In genomic region chr12:27148373-27148772, GRCh38 we compare ENCODE assay signal across 16 cellular contexts.
A peak's percentile ranks its signal among the peaks of the same experiment; 100 is the strongest.
DNase-seq lines count a peak whose midpoint lies in the region; ATAC-seq, FAIRE-seq and TF ChIP-seq lines count a peak whose summit lies in the region.
"Had no signal": no experiment of that assay in that cellular context is flagged by ENCODE, and none has a peak within 500 bp of the region (broad histone marks: within the 10 kb centered on the region; RNA-seq: fewer than 3 reads in every experiment).

No MANE protein-coding gene starts in this region.

- TF ChIP-seq EP300 in GM12878 (IDR thresholded peaks at IDR 0.05; ENCODE audit: borderline replicate concordance in 1 of 2, control insufficient read depth in 1 of 2, low read depth in 2 of 2, low read length in 2 of 2) = no peak

- no peak for TF ChIP-seq RAD21 in GM12878 (IDR thresholded peaks at IDR 0.05; ENCODE audit: insufficient read depth, low read depth, low read length)

- no peaks in the 10 kb centered on the region for H3K9me3 ChIP-seq in GM12878 (replicated peaks; ENCODE audit: control insufficient read depth, insufficient read depth, low read length)
- H3K9me3 ChIP-seq: BLaER1, HAP-1 had no signal

- CTCF ChIA-PET in GM12878 (lab: Yijun Ruan, JAX) = no interaction called here
- CTCF ChIA-PET in activated CD8-positive, alpha-beta T cell treated with anti-CD3 and anti-CD28 coated beads, Interleukin-2, amount 10 ng/mL, durations not matched to agents 7 days and 5 days (lab: Charles Lee) = no interaction called here

- ATAC-seq in GM12878 (peak; percentile 33), GM19035 (IDR thresholded peaks at IDR 0.05; ENCODE audit: unreplicated experiment) (no peak)
- no peak for ATAC-seq in activated CD8-positive, alpha-beta T cell treated with anti-CD3 and anti-CD28 coated beads, Interleukin-2, amount 10 ng/mL, durations not matched to agents 7 days and 5 days

- H3K4me1 ChIP-seq in KMS-11 (ENCODE audit: low read depth, poor library complexity, severe bottlenecking) (peaks cover 40% of the 10 kb centered on the region), GM12878 (ENCODE audit: control insufficient read depth, insufficient read depth, low read length) (peaks cover 23% of the 10 kb centered on the region)
- H3K4me1 ChIP-seq: HAP-1 had no signal

- H3K4me3 Mint-ChIP-seq in T-helper 2 cell treated with Interferon-gamma antibody and Interleukin-4, amounts not matched to agents 5 μg/mL and 100 μg/mL, for 36 hours = no peak overlapping the region
- H3K4me3 Mint-ChIP-seq in activated CD8-positive, alpha-beta T cell treated with anti-CD3 and anti-CD28 coated beads, Interleukin-2, amount 10 ng/mL, durations not matched to agents 7 days and 5 days = no peak overlapping the region
- H3K4me3 Mint-ChIP-seq: CD14-positive monocyte; CD4-positive, alpha-beta memory T cell had no signal

- POLR2A ChIA-PET in GM12878 (lab: Charles Lee) = interaction anchor here (1.6 kb wide), 1 partner anchor 14 kb away, joined by 3 read pairs; no protein-coding TSS in a partner anchor
- POLR2A ChIA-PET in activated CD8-positive, alpha-beta T cell treated with anti-CD3 and anti-CD28 coated beads, Interleukin-2, amount 10 ng/mL, durations not matched to agents 7 days and 5 days (lab: Charles Lee) = no interaction called here

- no peak for TF ChIP-seq POLR2A in GM12878 (IDR thresholded peaks at IDR 0.05; ENCODE audit: low read depth, low read length)

- H3K27me3 Mint-ChIP-seq in T-helper 2 cell treated with Interferon-gamma antibody and Interleukin-4, amounts not matched to agents 5 μg/mL and 100 μg/mL, for 36 hours (ENCODE audit: low read depth) = no peaks in the 10 kb centered on the region
- H3K27me3 Mint-ChIP-seq in activated CD8-positive, alpha-beta T cell treated with anti-CD3 and anti-CD28 coated beads, Interleukin-2, amount 10 ng/mL, durations not matched to agents 7 days and 5 days (ENCODE audit: low read depth) = no peaks in the 10 kb centered on the region
- H3K27me3 Mint-ChIP-seq: CD4-positive, alpha-beta memory T cell had no signal

- peaks cover 44% of the 10 kb centered on the region for H3K4me1 Mint-ChIP-seq in T-helper 2 cell treated with Interferon-gamma antibody and Interleukin-4, amounts not matched to agents 5 μg/mL and 100 μg/mL, for 36 hours (ENCODE audit: low read depth)
- H3K4me1 Mint-ChIP-seq in activated CD8-positive, alpha-beta T cell treated with anti-CD3 and anti-CD28 coated beads, Interleukin-2, amount 10 ng/mL, durations not matched to agents 7 days and 5 days (ENCODE audit: low read depth) = peaks cover 57% of the 10 kb centered on the region

- H3K27ac Mint-ChIP-seq in T-helper 2 cell treated with Interferon-gamma antibody and Interleukin-4, amounts not matched to agents 5 μg/mL and 100 μg/mL, for 36 hours = peak overlapping the region; percentile 32
- no peak overlapping the region for H3K27ac Mint-ChIP-seq in activated CD8-positive, alpha-beta T cell treated with anti-CD3 and anti-CD28 coated beads, Interleukin-2, amount 10 ng/mL, durations not matched to agents 7 days and 5 days
- H3K27ac Mint-ChIP-seq: CD14-positive monocyte; CD4-positive, alpha-beta memory T cell had no signal

- no TSS peak for BruUV-seq in GM12878 (replicated peaks; lab: Mats Ljungman, UMichigan)

- TF ChIP-seq CTCF in KMS-11 (conservative IDR thresholded peaks at IDR 0.05; ENCODE audit: low read depth, low read length) (no peak), GM12878 (IDR thresholded peaks at IDR 0.05 in 2 of 3, conservative IDR thresholded peaks at IDR 0.05 in 1 of 3; ENCODE audit: control insufficient read depth in 2 of 3, extremely low read depth in 1 of 3, insufficient read depth in 1 of 3, low read depth in 3 of 3, low read length in 3 of 3) (no peak)

- no peak overlapping the region for H3K27ac ChIP-seq in KMS-11
- H3K27ac ChIP-seq in GM12878 (ENCODE audit: control insufficient read depth, insufficient read depth) = peak overlapping the region; percentile 67
- H3K27ac ChIP-seq: 22Rv1, BLaER1, HL-60 had no signal

- H3K27me3 ChIP-seq in KMS-11 (ENCODE audit: insufficient read depth, low read depth) = no peaks in the 10 kb centered on the region
- no peaks in the 10 kb centered on the region for H3K27me3 ChIP-seq in GM12878 (replicated peaks in 1 of 2; ENCODE audit: control insufficient read depth in 2 of 2, insufficient read depth in 2 of 2, low read length in 1 of 2)
- H3K27me3 ChIP-seq: BLaER1 had no signal

- no peak overlapping the region for H2AFZ ChIP-seq in KMS-11 (ENCODE audit: low read depth)
- peak overlapping the region; percentile 24 for H2AFZ ChIP-seq in GM12878 (ENCODE audit: control insufficient read depth, low read depth, low read length)

- no peak for FAIRE-seq in GM12878 (lab: Jason Lieb, UNC)
- FAIRE-seq: H1 had no signal

- RAD21 ChIA-PET in GM12878 (lab: Charles Lee; ENCODE audit: unreplicated experiment) = interaction anchor here (0.7 to 2.4 kb wide), 2 partner anchors 32 to 128 kb away, joined by 4 to 11 read pairs; no protein-coding TSS in a partner anchor

- SMC1A ChIA-PET in GM12878 (lab: Charles Lee; ENCODE audit: uncharacterized antibody, unreplicated experiment) = interaction anchor here (1.1 to 9.9 kb wide), 2 partner anchors 31 to 39 kb away, joined by 3 to 123 read pairs; no protein-coding TSS in a partner anchor

- in situ Hi-C loops in GM12878 (cut with MboI) = no loop called here

- no peak overlapping the region for H3K9ac ChIP-seq in KMS-11
- no peak overlapping the region for H3K9ac ChIP-seq in GM12878 (ENCODE audit: control insufficient read depth, insufficient read depth, low read length)
- H3K9ac ChIP-seq: BLaER1 had no signal

- no peak for DNase-seq in T-helper 2 cell treated with Interferon-gamma antibody and Interleukin-4, amounts not matched to agents 5 μg/mL and 100 μg/mL, for 36 hours (ENCODE audit: low spot score)
- DNase-seq in T-helper 2 cell (no peak), GM12878 (ENCODE audit: low read depth, low spot score) (no peak), H4 (ENCODE audit: low spot score) (no peak)
- DNase-seq in activated CD8-positive, alpha-beta T cell treated with anti-CD3 and anti-CD28 coated beads, Interleukin-2, amount 10 ng/mL, durations not matched to agents 7 days and 5 days = no peak
- DNase-seq: CD4-positive, alpha-beta memory T cell; DMS79 treated with DMSO at 0.1 percent for 48 hours; GF-D8 had no signal

- H3K79me2 ChIP-seq in KMS-11 (ENCODE audit: insufficient read depth, low read depth) (no peaks in the 10 kb centered on the region), GM12878 (ENCODE audit: control insufficient read depth, insufficient read depth, low read length) (no peaks in the 10 kb centered on the region)

- H3K9me3 Mint-ChIP-seq in T-helper 2 cell treated with Interferon-gamma antibody and Interleukin-4, amounts not matched to agents 5 μg/mL and 100 μg/mL, for 36 hours = no peaks in the 10 kb centered on the region
- no peaks in the 10 kb centered on the region for H3K9me3 Mint-ChIP-seq in activated CD8-positive, alpha-beta T cell treated with anti-CD3 and anti-CD28 coated beads, Interleukin-2, amount 10 ng/mL, durations not matched to agents 7 days and 5 days (ENCODE audit: insufficient read depth)
- H3K9me3 Mint-ChIP-seq: CD4-positive, alpha-beta memory T cell had no signal

- H4K20me1 ChIP-seq in KMS-11 (ENCODE audit: insufficient read depth) = no peaks in the 10 kb centered on the region
- H4K20me1 ChIP-seq in GM12878 (ENCODE audit: control insufficient read depth, insufficient read depth) = no peaks in the 10 kb centered on the region
- H4K20me1 ChIP-seq: BLaER1 had no signal

- no peaks in the 10 kb centered on the region for H3K36me3 Mint-ChIP-seq in T-helper 2 cell treated with Interferon-gamma antibody and Interleukin-4, amounts not matched to agents 5 μg/mL and 100 μg/mL, for 36 hours (ENCODE audit: low read depth)
- H3K36me3 Mint-ChIP-seq in activated CD8-positive, alpha-beta T cell treated with anti-CD3 and anti-CD28 coated beads, Interleukin-2, amount 10 ng/mL, durations not matched to agents 7 days and 5 days (ENCODE audit: low read depth) = no peaks in the 10 kb centered on the region
- H3K36me3 Mint-ChIP-seq: CD14-positive monocyte; CD4-positive, alpha-beta memory T cell had no signal

- H3K36me3 ChIP-seq in KMS-11 (ENCODE audit: insufficient read depth) (no peaks in the 10 kb centered on the region), GM12878 (ENCODE audit: control insufficient read depth in 2 of 2, insufficient read depth in 2 of 2, low read length in 1 of 2) (no peaks in the 10 kb centered on the region)
- H3K36me3 ChIP-seq: BLaER1, HAP-1 had no signal

- intact Hi-C loops in GM12878 (cut with micrococcal nuclease; ENCODE audit: unreplicated experiment) = loop anchor here (10.0 kb wide), 1 partner anchor 214 kb away; the partner anchor contains the start of genes FGFR1OP2 and INTS13

- H3K4me3 ChIP-seq in KMS-11 (IDR thresholded peaks at IDR 0.05; ENCODE audit: insufficient read depth, low read depth, low read length) (no peak overlapping the region), GM12878 (no peak overlapping the region)
- H3K4me3 ChIP-seq: BLaER1, HAP-1 had no signal

- H3K4me2 ChIP-seq in KMS-11 = peak overlapping the region; percentile 10; the same call in 1 of the 2 replicates
- H3K4me2 ChIP-seq in GM12878 (ENCODE audit: control insufficient read depth, insufficient read depth) = peak overlapping the region; percentile 62; the same call in 1 of the 2 replicates
- H3K4me2 ChIP-seq: BLaER1 had no signal

TF ChIP-seq in GM12878, 131 proteins besides CTCF, POLR2A, EP300 and RAD21 (continues in another document):
- no peak for TF ChIP-seq BHLHE40 (IDR thresholded peaks at IDR 0.05; ENCODE audit: borderline replicate concordance in 1 of 2, low read depth in 2 of 2, low read length in 1 of 2)
- no peak for TF ChIP-seq ZSCAN29 (IDR thresholded peaks at IDR 0.05)
- TF ChIP-seq TCF7 (IDR thresholded peaks at IDR 0.05; ENCODE audit: borderline replicate concordance) = no peak
